Comparison of ENCODE assay signal across 1 cellular context in genomic region chr11:32892355-32893090, GRCh38.
TF ChIP-seq lines count a peak whose summit lies in the region.

TSS of gene QSER1 (plus strand) at chr11:32892811. CDS start at chr11:32893126, 315 bp downstream.

TF ChIP-seq in IMR-90, 13 proteins besides CTCF, POLR2A, EP300 and RAD21 (continued from another document):
- no peak for TF ChIP-seq NFE2L2 (IDR thresholded peaks at IDR 0.05; ENCODE audit: low read depth, low read length)
